ENCODE assay signal across 8 cellular contexts in genomic region chr17:77281024-77281903, GRCh38.
DNase-seq lines count a peak whose midpoint lies in the region; ATAC-seq and TF ChIP-seq lines count a peak whose summit lies in the region.

No MANE protein-coding gene starts in this region.

- H3K27ac ChIP-seq in BLaER1 treated with 17β-estradiol and CSF1 and Interleukin-3, amounts not matched to agents 10 nM and 100 nM = peak overlapping the region in 1 of 11 experiments; percentile 38; a peak in 2 of 22 replicates
- no peak overlapping the region for H3K27ac ChIP-seq in cardiac muscle cell
- no peak overlapping the region for H3K27ac ChIP-seq in rectal smooth muscle tissue (ENCODE audit: low read depth, low read length)

- DNase-seq in RKO (ENCODE audit: low spot score) (peak; percentile 34), cardiac muscle cell (ENCODE audit: low read depth in 1 of 2, low spot score in 1 of 2) (peak; percentile 58 to 77), DMS114 treated with DMSO at 0.1 percent for 48 hours (lab: John Stamatoyannopoulos, UW; ENCODE audit: unreplicated experiment) (no peak)
- DNase-seq in activated naive CD4-positive, alpha-beta T cell (lab: John Stamatoyannopoulos, UW) = peak; percentile 41 to 65 (median 52)

- H3K9me3 ChIP-seq in BLaER1 treated with 17β-estradiol and CSF1 and Interleukin-3, amounts not matched to agents 10 nM and 100 nM (replicated peaks in 1 of 11) = no peaks in the 10 kb centered on the region
- H3K9me3 ChIP-seq in cardiac muscle cell (ENCODE audit: low read depth) = no peaks in the 10 kb centered on the region

- peak overlapping the region; percentile 58 to 74 (median 66) for H3K4me3 ChIP-seq in BLaER1 treated with 17β-estradiol and CSF1 and Interleukin-3, amounts not matched to agents 10 nM and 100 nM
- H3K4me3 ChIP-seq in cardiac muscle cell = peak overlapping the region; percentile 49
- peak overlapping the region; percentile 75 for H3K4me3 ChIP-seq in rectal smooth muscle tissue (ENCODE audit: low read length)

- peaks cover 38 to 93% (median 40%) of the 10 kb centered on the region in 10 experiments for H3K4me1 ChIP-seq in BLaER1 treated with 17β-estradiol and CSF1 and Interleukin-3, amounts not matched to agents 10 nM and 100 nM
- H3K4me1 ChIP-seq in cardiac muscle cell (ENCODE audit: low read depth) (peaks cover 26% of the 10 kb centered on the region), rectal smooth muscle tissue (ENCODE audit: control insufficient read depth, insufficient read depth, low read length) (peaks cover 9% of the 10 kb centered on the region)

- no peaks in the 10 kb centered on the region for H3K36me3 ChIP-seq in BLaER1 treated with 17β-estradiol and CSF1 and Interleukin-3, amounts not matched to agents 10 nM and 100 nM
- H3K36me3 ChIP-seq in cardiac muscle cell (no peaks in the 10 kb centered on the region), rectal smooth muscle tissue (ENCODE audit: control insufficient read depth, insufficient read depth, low read length) (no peaks in the 10 kb centered on the region)

- peaks cover 0 to 6% (median 0%) of the 10 kb centered on the region in 11 experiments; a peak in 1 of 22 replicates for H4K20me1 ChIP-seq in BLaER1 treated with 17β-estradiol and CSF1 and Interleukin-3, amounts not matched to agents 10 nM and 100 nM

- peak overlapping the region; percentile 11 to 73 (median 61); a peak in 19 of 22 replicates for H3K9ac ChIP-seq in BLaER1 treated with 17β-estradiol and CSF1 and Interleukin-3, amounts not matched to agents 10 nM and 100 nM
- peak overlapping the region; percentile 38 for H3K9ac ChIP-seq in rectal smooth muscle tissue (ENCODE audit: low read length)

- peaks cover 22 to 49% (median 36%) of the 10 kb centered on the region in 11 experiments for H3K27me3 ChIP-seq in BLaER1 treated with 17β-estradiol and CSF1 and Interleukin-3, amounts not matched to agents 10 nM and 100 nM
- H3K27me3 ChIP-seq in cardiac muscle cell (peaks cover 17% of the 10 kb centered on the region), rectal smooth muscle tissue (ENCODE audit: control insufficient read depth, insufficient read depth, low read length) (peaks cover 2% of the 10 kb centered on the region)

- H3K4me2 ChIP-seq in BLaER1 treated with 17β-estradiol and CSF1 and Interleukin-3, amounts not matched to agents 10 nM and 100 nM = peak overlapping the region; percentile 97 to 100 (median 99)

- ATAC-seq in GM19372 (IDR thresholded peaks at IDR 0.05; ENCODE audit: low read depth, unreplicated experiment) (peak; percentile 78), HG03521 (IDR thresholded peaks at IDR 0.05; ENCODE audit: unreplicated experiment) (peak; percentile 82)

- TF ChIP-seq CTCF in cardiac muscle cell (IDR thresholded peaks at IDR 0.05; ENCODE audit: low read depth, low read length) = no peak
